In genomic region chr4:2570551-2571222, GRCh38 we compare ENCODE assay signal across 8 cellular contexts. TPM values are rescaled to one million over a fixed set of nuclear protein-coding genes. Genes with fewer than 3 reads are reported as not detected.
DNase-seq lines count a peak whose midpoint lies in the region; ATAC-seq and TF ChIP-seq lines count a peak whose summit lies in the region.

No MANE protein-coding gene starts in this region.

- H3K4me1 ChIP-seq in DND-41 (ENCODE audit: insufficient read depth, low read length) (no peaks in the 10 kb centered on the region), mesendoderm (ENCODE audit: control insufficient read depth, low read depth, low read length) (peaks cover 5% of the 10 kb centered on the region), stomach (peaks cover 16 to 69% (median 42%) of the 10 kb centered on the region in 4 donors)

- H2AK5ac ChIP-seq in mesendoderm (ENCODE audit: low read length): no peak overlapping the region

- peaks cover 98% of the 10 kb centered on the region for H3K79me2 ChIP-seq in DND-41 (ENCODE audit: insufficient read depth, low read length)
- H3K79me2 ChIP-seq in mesendoderm (ENCODE audit: control insufficient read depth, insufficient read depth, low read length): peaks cover 60% of the 10 kb centered on the region

- TF ChIP-seq EP300 in stomach (IDR thresholded peaks at IDR 0.05): no peak

- no peak overlapping the region for H2BK120ac ChIP-seq in mesendoderm (ENCODE audit: low read depth, low read length)

- H3K27me3 ChIP-seq in DND-41 (ENCODE audit: insufficient read depth, low read length, poor library complexity): no peaks in the 10 kb centered on the region
- no peaks in the 10 kb centered on the region for H3K27me3 ChIP-seq in mesendoderm (ENCODE audit: insufficient read depth, low read length, poor library complexity)
- no peaks in the 10 kb centered on the region for H3K27me3 ChIP-seq in stomach

- H4K8ac ChIP-seq in mesendoderm (ENCODE audit: low read depth, low read length): no peak overlapping the region

- H3K27ac ChIP-seq in DND-41 (ENCODE audit: low read length) (no peak overlapping the region), mesendoderm (ENCODE audit: low read depth, low read length) (no peak overlapping the region), stomach (peak overlapping the region in 3 of 5 donors; percentile 25 to 52 (median 51))

- peak overlapping the region; percentile 57 for H3K56ac ChIP-seq in mesendoderm (ENCODE audit: low read length)

- intact Hi-C loops in stomach (cut with DNase I; ENCODE audit: low total_unique reads): no loop called here

- peaks cover 62% of the 10 kb centered on the region for H4K20me1 ChIP-seq in DND-41 (ENCODE audit: insufficient read depth, low read length)

- no peak overlapping the region for H2AFZ ChIP-seq in DND-41 (ENCODE audit: low read depth, low read length)

- no peak overlapping the region for H2BK5ac ChIP-seq in mesendoderm (ENCODE audit: low read length)

- H3K4me2 ChIP-seq in DND-41 (ENCODE audit: insufficient read depth, low read length) (no peak overlapping the region), mesendoderm (ENCODE audit: low read length) (no peak overlapping the region)

- no peak overlapping the region for H3K4ac ChIP-seq in mesendoderm (ENCODE audit: low read depth, low read length)

- no peak overlapping the region for H3K18ac ChIP-seq in mesendoderm (ENCODE audit: low read length)

- no peak overlapping the region for H2BK15ac ChIP-seq in mesendoderm (replicated peaks; ENCODE audit: low read depth)

- peak; percentile 17 for DNase-seq in DND-41
- peak; percentile 13 for DNase-seq in activated CD8-positive, alpha-beta memory T cell treated with anti-CD3 and anti-CD28 coated beads, Interleukin-2, amount 50 U/mL, for 24 hours (ENCODE audit: extremely low read depth)
- DNase-seq in mesendoderm: no peak
- no peak for DNase-seq in stomach
- DNase-seq in AG20443 (ENCODE audit: low spot score): no peak
- no peak for DNase-seq in KG1 (lab: John Stamatoyannopoulos, UW)

- H3K23ac ChIP-seq in mesendoderm (ENCODE audit: low read length): no peak overlapping the region

- H3K79me1 ChIP-seq in mesendoderm (ENCODE audit: low read length): peaks cover 25% of the 10 kb centered on the region

- no peak overlapping the region for H3K9ac ChIP-seq in DND-41 (ENCODE audit: low read depth, low read length)
- peak overlapping the region; percentile 17 for H3K9ac ChIP-seq in mesendoderm (ENCODE audit: low read length)

- TF ChIP-seq CTCF in DND-41 (IDR thresholded peaks at IDR 0.05; ENCODE audit: borderline replicate concordance, extremely low read depth, low read length, poor library complexity, severe bottlenecking): no peak
- TF ChIP-seq CTCF in stomach (IDR thresholded peaks at IDR 0.05): no peak

- WGBS in mesendoderm (ENCODE audit: extremely low coverage, insufficient coverage, low lambda C conversion rate): no CpG with 5 or more reads among the region's 11 CpGs
- WGBS in stomach, 5 donors: 71 to 81% (median 73%) methylated on average over 11 of the region's 11 CpGs

- H4K5ac ChIP-seq in mesendoderm (ENCODE audit: low read length): no peak overlapping the region

- ATAC-seq in DND-41 (ENCODE audit: insufficient read depth, low read depth) (peak; percentile 68), HG02870 (IDR thresholded peaks at IDR 0.05; ENCODE audit: unreplicated experiment) (peak; percentile 82), HG02970 (IDR thresholded peaks at IDR 0.05; ENCODE audit: low FRiP score, unreplicated experiment) (no peak)

- TF ChIP-seq POLR2A in stomach (IDR thresholded peaks at IDR 0.05): no peak

- H3K4me3 ChIP-seq in DND-41 (ENCODE audit: low read depth in 1 of 2, low read length in 2 of 2): no peak overlapping the region
- H3K4me3 ChIP-seq in mesendoderm (ENCODE audit: low read length): no peak overlapping the region
- H3K4me3 ChIP-seq in stomach: no peak overlapping the region

- H3K36me3 ChIP-seq in DND-41 (ENCODE audit: insufficient read depth, low read length): peaks cover 7% of the 10 kb centered on the region; the same call in 1 of the 2 replicates
- peaks cover 2% of the 10 kb centered on the region for H3K36me3 ChIP-seq in mesendoderm (ENCODE audit: control insufficient read depth, insufficient read depth, low read length)
- peaks cover 0 to 8% (median 2%) of the 10 kb centered on the region in 4 donors for H3K36me3 ChIP-seq in stomach

- no peaks in the 10 kb centered on the region for H3K9me3 ChIP-seq in DND-41 (ENCODE audit: insufficient read depth, low read length, severe bottlenecking)
- no peaks in the 10 kb centered on the region for H3K9me3 ChIP-seq in stomach

RNA-seq across cellular contexts. Expression of gene FAM193A, which starts 34.2 kb away (rescaled TPM):
- 13.5 TPM for polyA plus RNA-seq in mesendoderm (2013, experiment 1 of 2)
- polyA plus RNA-seq in mesendoderm (2013, experiment 2 of 2): 13.9 TPM
- 100 to 1,000 TPM in 1 of 5 donors, 10 to 100 TPM in 4; 22.2 to 107 (median 37.9) TPM for total RNA-seq in stomach
- 1 to 10 TPM; 4.9 to 7.0 (median 7.0) TPM for polyA plus RNA-seq in stomach

Comparison
In these comparisons a context has a peak if more than half of its experiments do, and no peak if none do; other contexts are left out.
1. DNase-seq: peak in DND-41 (single experiment) and activated CD8-positive, alpha-beta memory T cell treated with anti-CD3 and anti-CD28 coated beads, Interleukin-2, amount 50 U/mL, for 24 hours (single experiment); none in mesendoderm (single experiment), stomach (single experiment), AG20443 (single experiment) and KG1 (single experiment).
2. H3K27ac ChIP-seq: peak in stomach (3 of 5); none in DND-41 (single experiment) and mesendoderm (single experiment).